ENCODE assay signal across 1 cellular context in genomic region chr11:126334665-126335462, GRCh38.
TF ChIP-seq lines count a peak whose summit lies in the region.

No MANE protein-coding gene starts in this region.

TF ChIP-seq in GM23338, 12 proteins besides CTCF, POLR2A, EP300 and RAD21 (continued from another document):
- TF ChIP-seq ZNF114 (CRISPR knock-in tag; IDR thresholded peaks at IDR 0.05) (no peak), NANOG (IDR thresholded peaks at IDR 0.05; ENCODE audit: borderline replicate concordance) (no peak), JUNB (IDR thresholded peaks at IDR 0.05; ENCODE audit: unreplicated experiment) (no peak), POLR2AphosphoS5 (IDR thresholded peaks at IDR 0.05; ENCODE audit: low read depth) (no peak), REST (IDR thresholded peaks at IDR 0.05; ENCODE audit: unreplicated experiment) (no peak)
- TF ChIP-seq, protein P1, sequence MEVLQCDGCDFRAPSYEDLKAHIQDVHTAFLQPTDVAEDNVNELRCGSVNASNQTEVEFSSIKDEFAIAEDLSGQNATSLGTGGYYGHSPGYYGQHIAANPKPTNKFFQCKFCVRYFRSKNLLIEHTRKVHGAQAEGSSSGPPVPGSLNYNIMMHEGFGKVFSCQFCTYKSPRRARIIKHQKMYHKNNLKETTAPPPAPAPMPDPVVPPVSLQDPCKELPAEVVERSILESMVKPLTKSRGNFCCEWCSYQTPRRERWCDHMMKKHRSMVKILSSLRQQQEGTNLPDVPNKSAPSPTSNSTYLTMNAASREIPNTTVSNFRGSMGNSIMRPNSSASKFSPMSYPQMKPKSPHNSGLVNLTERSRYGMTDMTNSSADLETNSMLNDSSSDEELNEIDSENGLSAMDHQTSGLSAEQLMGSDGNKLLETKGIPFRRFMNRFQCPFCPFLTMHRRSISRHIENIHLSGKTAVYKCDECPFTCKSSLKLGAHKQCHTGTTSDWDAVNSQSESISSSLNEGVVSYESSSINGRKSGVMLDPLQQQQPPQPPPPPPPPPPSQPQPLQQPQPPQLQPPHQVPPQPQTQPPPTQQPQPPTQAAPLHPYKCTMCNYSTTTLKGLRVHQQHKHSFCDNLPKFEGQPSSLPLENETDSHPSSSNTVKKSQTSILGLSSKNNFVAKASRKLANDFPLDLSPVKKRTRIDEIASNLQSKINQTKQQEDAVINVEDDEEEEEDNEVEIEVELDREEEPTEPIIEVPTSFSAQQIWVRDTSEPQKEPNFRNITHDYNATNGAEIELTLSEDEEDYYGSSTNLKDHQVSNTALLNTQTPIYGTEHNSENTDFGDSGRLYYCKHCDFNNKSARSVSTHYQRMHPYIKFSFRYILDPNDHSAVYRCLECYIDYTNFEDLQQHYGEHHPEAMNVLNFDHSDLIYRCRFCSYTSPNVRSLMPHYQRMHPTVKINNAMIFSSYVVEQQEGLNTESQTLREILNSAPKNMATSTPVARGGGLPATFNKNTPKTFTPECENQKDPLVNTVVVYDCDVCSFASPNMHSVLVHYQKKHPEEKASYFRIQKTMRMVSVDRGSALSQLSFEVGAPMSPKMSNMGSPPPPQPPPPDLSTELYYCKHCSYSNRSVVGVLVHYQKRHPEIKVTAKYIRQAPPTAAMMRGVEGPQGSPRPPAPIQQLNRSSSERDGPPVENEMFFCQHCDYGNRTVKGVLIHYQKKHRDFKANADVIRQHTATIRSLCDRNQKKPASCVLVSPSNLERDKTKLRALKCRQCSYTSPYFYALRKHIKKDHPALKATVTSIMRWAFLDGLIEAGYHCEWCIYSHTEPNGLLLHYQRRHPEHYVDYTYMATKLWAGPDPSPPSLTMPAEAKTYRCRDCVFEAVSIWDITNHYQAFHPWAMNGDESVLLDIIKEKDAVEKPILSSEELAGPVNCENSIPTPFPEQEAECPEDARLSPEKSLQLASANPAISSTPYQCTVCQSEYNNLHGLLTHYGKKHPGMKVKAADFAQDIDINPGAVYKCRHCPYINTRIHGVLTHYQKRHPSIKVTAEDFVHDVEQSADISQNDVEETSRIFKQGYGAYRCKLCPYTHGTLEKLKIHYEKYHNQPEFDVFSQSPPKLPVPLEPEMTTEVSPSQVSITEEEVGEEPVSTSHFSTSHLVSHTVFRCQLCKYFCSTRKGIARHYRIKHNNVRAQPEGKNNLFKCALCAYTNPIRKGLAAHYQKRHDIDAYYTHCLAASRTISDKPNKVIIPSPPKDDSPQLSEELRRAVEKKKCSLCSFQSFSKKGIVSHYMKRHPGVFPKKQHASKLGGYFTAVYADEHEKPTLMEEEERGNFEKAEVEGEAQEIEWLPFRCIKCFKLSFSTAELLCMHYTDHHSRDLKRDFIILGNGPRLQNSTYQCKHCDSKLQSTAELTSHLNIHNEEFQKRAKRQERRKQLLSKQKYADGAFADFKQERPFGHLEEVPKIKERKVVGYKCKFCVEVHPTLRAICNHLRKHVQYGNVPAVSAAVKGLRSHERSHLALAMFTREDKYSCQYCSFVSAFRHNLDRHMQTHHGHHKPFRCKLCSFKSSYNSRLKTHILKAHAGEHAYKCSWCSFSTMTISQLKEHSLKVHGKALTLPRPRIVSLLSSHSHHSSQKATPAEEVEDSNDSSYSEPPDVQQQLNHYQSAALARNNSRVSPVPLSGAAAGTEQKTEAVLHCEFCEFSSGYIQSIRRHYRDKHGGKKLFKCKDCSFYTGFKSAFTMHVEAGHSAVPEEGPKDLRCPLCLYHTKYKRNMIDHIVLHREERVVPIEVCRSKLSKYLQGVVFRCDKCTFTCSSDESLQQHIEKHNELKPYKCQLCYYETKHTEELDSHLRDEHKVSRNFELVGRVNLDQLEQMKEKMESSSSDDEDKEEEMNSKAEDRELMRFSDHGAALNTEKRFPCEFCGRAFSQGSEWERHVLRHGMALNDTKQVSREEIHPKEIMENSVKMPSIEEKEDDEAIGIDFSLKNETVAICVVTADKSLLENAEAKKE (CRISPR knock-in tag; IDR thresholded peaks at IDR 0.05), result no peak
- TF ChIP-seq, protein P2, sequence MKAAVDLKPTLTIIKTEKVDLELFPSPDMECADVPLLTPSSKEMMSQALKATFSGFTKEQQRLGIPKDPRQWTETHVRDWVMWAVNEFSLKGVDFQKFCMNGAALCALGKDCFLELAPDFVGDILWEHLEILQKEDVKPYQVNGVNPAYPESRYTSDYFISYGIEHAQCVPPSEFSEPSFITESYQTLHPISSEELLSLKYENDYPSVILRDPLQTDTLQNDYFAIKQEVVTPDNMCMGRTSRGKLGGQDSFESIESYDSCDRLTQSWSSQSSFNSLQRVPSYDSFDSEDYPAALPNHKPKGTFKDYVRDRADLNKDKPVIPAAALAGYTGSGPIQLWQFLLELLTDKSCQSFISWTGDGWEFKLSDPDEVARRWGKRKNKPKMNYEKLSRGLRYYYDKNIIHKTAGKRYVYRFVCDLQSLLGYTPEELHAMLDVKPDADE (IDR thresholded peaks at IDR 0.05), result no peak
TF ChIP-seq in GM23338: peak in this region for 0.
